Comparison of ENCODE assay signal across 21 cellular contexts in the genomic region with DNA sequence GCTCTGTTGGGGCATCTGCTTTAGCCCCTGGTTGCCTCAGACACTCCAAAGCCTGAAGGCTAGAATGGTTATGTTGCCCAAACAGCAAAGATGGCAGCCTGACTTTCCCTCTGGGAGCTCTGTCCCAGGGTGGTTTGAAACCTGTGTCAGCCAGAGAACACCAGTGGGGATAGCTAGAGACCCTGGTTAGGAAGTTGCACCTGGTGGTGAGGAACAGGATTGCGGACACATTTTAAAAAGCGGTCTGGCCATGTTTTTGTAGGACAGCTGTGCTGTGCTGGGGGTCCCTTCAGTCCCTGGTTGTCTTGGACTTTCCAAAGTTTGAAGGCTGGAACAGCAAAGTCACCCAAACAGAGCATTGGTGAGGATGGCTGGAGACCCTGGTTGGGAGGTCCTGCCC.
A peak's percentile ranks its signal among the peaks of the same experiment; 100 is the strongest.
DNase-seq lines count a peak whose midpoint lies in the region; ATAC-seq and TF ChIP-seq lines count a peak whose summit lies in the region.
"Had no signal": no experiment of that assay in that cellular context is flagged by ENCODE, and none has a peak within 500 bp of the region (broad histone marks: within the 10 kb centered on the region; RNA-seq: fewer than 3 reads in every experiment).

No MANE protein-coding gene starts in this region.

- H3K4me1 Mint-ChIP-seq in nephron progenitor cell: no peaks in the 10 kb centered on the region
- no peaks in the 10 kb centered on the region for H3K4me1 Mint-ChIP-seq in activated T-helper 17 cell treated with anti-CD3 and anti-CD28 coated beads, Interleukin-2, amount 50 U/mL, for 72 hours
- H3K4me1 Mint-ChIP-seq: B cell; central memory CD8-positive, alpha-beta T cell had no signal

- ATAC-seq in HG03175 (IDR thresholded peaks at IDR 0.05; ENCODE audit: unreplicated experiment) (peak; percentile 51), HG03039 (IDR thresholded peaks at IDR 0.05; ENCODE audit: unreplicated experiment) (no peak)
- ATAC-seq in activated T-helper 17 cell treated with anti-CD3 and anti-CD28 coated beads, Interleukin-2, amount 50 U/mL, for 72 hours (replicated peaks): no peak
- ATAC-seq: natural killer cell treated with Interleukin-12 subunit alpha and Interleukin-12 subunit beta and Interleukin-15 and Interleukin-18, amount 100 ng/mL, for 72 hours had no signal

- in situ Hi-C loops in brain microvascular endothelial cell (cut with HindIII; ENCODE audit: low pct_ligation_motif_present, low sequenced_read_pairs): no loop called here

- H3K9me3 Mint-ChIP-seq in nephron progenitor cell: peaks cover 5% of the 10 kb centered on the region
- H3K9me3 Mint-ChIP-seq in activated T-helper 17 cell treated with anti-CD3 and anti-CD28 coated beads, Interleukin-2, amount 50 U/mL, for 72 hours: no peaks in the 10 kb centered on the region
- H3K9me3 Mint-ChIP-seq: central memory CD8-positive, alpha-beta T cell; natural killer cell treated with Interleukin-12 subunit alpha and Interleukin-12 subunit beta and Interleukin-15 and Interleukin-18, amount 100 ng/mL, for 72 hours had no signal

- DNase-seq in GM06990 (ENCODE audit: extremely low read depth, insufficient read length): no peak
- DNase-seq in brain microvascular endothelial cell: no peak
- DNase-seq in nephron progenitor cell: no peak
- no peak for DNase-seq in effector CD8-positive, alpha-beta T cell (lab: John Stamatoyannopoulos, UW)
- no peak for DNase-seq in NCI-H1105 (lab: John Stamatoyannopoulos, UW)
- DNase-seq: activated CD4-positive, alpha-beta T cell treated with anti-CD3 and anti-CD28 coated beads for 1 hour; adrenal gland; effector memory CD4-positive, alpha-beta T cell; hippocampal formation; IMR-90; mesendoderm; NCI-H2029; NCI-H524; SJCRH30; stimulated activated CD4-positive, alpha-beta T cell treated with anti-CD3 and anti-CD28 coated beads, Interleukin-12 subunit alpha, Interleukin-12 subunit beta, amount 100 ng/mL, for 4 hours had no signal

- peak; percentile 24 for TF ChIP-seq CTCF in GM06990 (IDR thresholded peaks at IDR 0.05; ENCODE audit: insufficient read depth, low read length, poor library complexity, severe bottlenecking)
- TF ChIP-seq CTCF in brain microvascular endothelial cell (IDR thresholded peaks at IDR 0.05; ENCODE audit: low read depth, low read length, missing control alignments): peak; percentile 58
- TF ChIP-seq CTCF in nephron progenitor cell (IDR thresholded peaks at IDR 0.05): peak; percentile 16

- H3K4me3 ChIP-seq in GM06990 (replicated peaks; ENCODE audit: low read depth, low read length): no peak overlapping the region
- no peak overlapping the region for H3K4me3 ChIP-seq in brain microvascular endothelial cell (ENCODE audit: low read depth, low read length)
- H3K4me3 ChIP-seq: adrenal gland, SJCRH30 had no signal

- no peaks in the 10 kb centered on the region for H3K27me3 Mint-ChIP-seq in nephron progenitor cell (ENCODE audit: low read depth, poor library complexity)
- H3K27me3 Mint-ChIP-seq in activated T-helper 17 cell treated with anti-CD3 and anti-CD28 coated beads, Interleukin-2, amount 50 U/mL, for 72 hours: peaks cover 3% of the 10 kb centered on the region

- H3K36me3 ChIP-seq in GM06990 (ENCODE audit: control insufficient read depth, insufficient read depth, low read length): no peaks in the 10 kb centered on the region
- H3K36me3 ChIP-seq in brain microvascular endothelial cell (replicated peaks): no peaks in the 10 kb centered on the region
- H3K36me3 ChIP-seq: adrenal gland, SJCRH30 had no signal

- H3K36me3 Mint-ChIP-seq in nephron progenitor cell (ENCODE audit: low read depth): no peaks in the 10 kb centered on the region
- H3K36me3 Mint-ChIP-seq in activated T-helper 17 cell treated with anti-CD3 and anti-CD28 coated beads, Interleukin-2, amount 50 U/mL, for 72 hours (ENCODE audit: low read depth): no peaks in the 10 kb centered on the region

- no peak overlapping the region for H3K27ac ChIP-seq in brain microvascular endothelial cell
- H3K27ac ChIP-seq: adrenal gland, SJCRH30 had no signal

- no peak overlapping the region for H3K4me3 Mint-ChIP-seq in nephron progenitor cell
- no peak overlapping the region for H3K4me3 Mint-ChIP-seq in activated T-helper 17 cell treated with anti-CD3 and anti-CD28 coated beads, Interleukin-2, amount 50 U/mL, for 72 hours
- H3K4me3 Mint-ChIP-seq: B cell; central memory CD8-positive, alpha-beta T cell; natural killer cell treated with Interleukin-12 subunit alpha and Interleukin-12 subunit beta and Interleukin-15 and Interleukin-18, amount 100 ng/mL, for 72 hours had no signal

- no peak overlapping the region for H3K27ac Mint-ChIP-seq in nephron progenitor cell
- H3K27ac Mint-ChIP-seq in activated T-helper 17 cell treated with anti-CD3 and anti-CD28 coated beads, Interleukin-2, amount 50 U/mL, for 72 hours: no peak overlapping the region
- H3K27ac Mint-ChIP-seq: B cell; natural killer cell treated with Interleukin-12 subunit alpha and Interleukin-12 subunit beta and Interleukin-15 and Interleukin-18, amount 100 ng/mL, for 72 hours had no signal

- H3K27me3 ChIP-seq in GM06990 (replicated peaks; ENCODE audit: control insufficient read depth, insufficient read depth, low read length): no peaks in the 10 kb centered on the region
- no peaks in the 10 kb centered on the region for H3K27me3 ChIP-seq in brain microvascular endothelial cell (replicated peaks)
- H3K27me3 ChIP-seq: adrenal gland, SJCRH30 had no signal
